8 cellular contexts compared by ENCODE assay signal in genomic region chr12:14768823-14769405, GRCh38. TPM values are rescaled to one million over a fixed set of nuclear protein-coding genes. Genes with fewer than 3 reads are reported as not detected.
A peak's percentile ranks its signal among the peaks of the same experiment; 100 is the strongest.
DNase-seq lines count a peak whose midpoint lies in the region; ATAC-seq, FAIRE-seq and TF ChIP-seq lines count a peak whose summit lies in the region.

No MANE protein-coding gene starts in this region.

- H3K36me3 ChIP-seq in endothelial cell of umbilical vein (ENCODE audit: control insufficient read depth in 2 of 2, extremely low read depth in 1 of 2, insufficient read depth in 2 of 2, low read length in 2 of 2), result no peaks in the 10 kb centered on the region

- DNase-seq in GM19239 (ENCODE audit: insufficient read length, low spot score) (no peak), endothelial cell of umbilical vein (ENCODE audit: low read depth, low spot score) (no peak), osteocyte (ENCODE audit: extremely low spot score, unreplicated experiment) (no peak), NCI-H2029 (lab: John Stamatoyannopoulos, UW) (no peak), sciatic nerve (ENCODE audit: low spot score) (no peak)
- DNase-seq in activated CD4-positive, alpha-beta T cell treated with anti-CD3 and anti-CD28 coated beads for 48 hours, result peak; percentile 67

- H3K27me3 ChIP-seq in endothelial cell of umbilical vein (ENCODE audit: control insufficient read depth in 2 of 2, insufficient read depth in 2 of 2, low read length in 2 of 2), result no peaks in the 10 kb centered on the region

- H3K4me3 ChIP-seq in endothelial cell of umbilical vein (replicated peaks in 1 of 3; ENCODE audit: insufficient read depth in 1 of 3, low read depth in 1 of 3, low read length in 3 of 3), result peak overlapping the region in 2 of 3 experiments; percentile 70 to 82

- intact Hi-C loops in endothelial cell of umbilical vein (cut with micrococcal nuclease) (no loop called here), sciatic nerve (cut with DNase I) (no loop called here)

- H3K4me3 Mint-ChIP-seq in osteocyte (ENCODE audit: unreplicated experiment), result peak overlapping the region; percentile 97

- dilution Hi-C loops in endothelial cell of umbilical vein (cut with MboI; ENCODE audit: extremely low pct_ligation_motif_present, low sequenced_read_pairs), result no loop called here

- peaks cover 15% of the 10 kb centered on the region for H3K36me3 Mint-ChIP-seq in osteocyte (ENCODE audit: unreplicated experiment)

- TF ChIP-seq POLR2A in endothelial cell of umbilical vein (IDR thresholded peaks at IDR 0.05; ENCODE audit: low read depth, low read length), result no peak

- CTCF ChIA-PET in endothelial cell of umbilical vein (lab: Charles Lee), result interaction anchor here (1.0 to 3.3 kb wide), 8 partner anchors 13 to 531 kb away, joined by 3 to 22 read pairs (median 10); partner anchors contain the start of genes ART4, C12orf60, RERG and WBP11

- no peaks in the 10 kb centered on the region for H3K9me3 ChIP-seq in endothelial cell of umbilical vein (replicated peaks; ENCODE audit: control insufficient read depth, insufficient read depth, low read length)

- POLR2A ChIA-PET in endothelial cell of umbilical vein (lab: Charles Lee), result interaction anchor here (1.5 kb wide), 1 partner anchor 36 kb away, joined by 3 read pairs; no protein-coding TSS in a partner anchor

- H3K4me1 Mint-ChIP-seq in osteocyte (ENCODE audit: unreplicated experiment), result peaks cover 37% of the 10 kb centered on the region

- peak overlapping the region; percentile 52 for H2AFZ ChIP-seq in endothelial cell of umbilical vein (ENCODE audit: low read depth, low read length)

- H3K4me1 ChIP-seq in endothelial cell of umbilical vein (ENCODE audit: control insufficient read depth, extremely low read depth, insufficient read depth, low read length), result peaks cover 7% of the 10 kb centered on the region

- H3K79me2 ChIP-seq in endothelial cell of umbilical vein (ENCODE audit: control insufficient read depth, insufficient read depth, low read length), result no peaks in the 10 kb centered on the region

- no peaks in the 10 kb centered on the region for H3K27me3 Mint-ChIP-seq in osteocyte (ENCODE audit: unreplicated experiment)

- TF ChIP-seq CTCF in endothelial cell of umbilical vein (IDR thresholded peaks at IDR 0.05; ENCODE audit: extremely low read depth in 1 of 2, insufficient read depth in 1 of 2, low read depth in 1 of 2, low read length in 2 of 2) (no peak), osteocyte (IDR thresholded peaks at IDR 0.05) (no peak)

- ATAC-seq in HG02840 (IDR thresholded peaks at IDR 0.05; ENCODE audit: low FRiP score, unreplicated experiment) (no peak), sciatic nerve (no peak), HG03025 (IDR thresholded peaks at IDR 0.05; ENCODE audit: low FRiP score, unreplicated experiment) (no peak)

- peak overlapping the region; percentile 99 for H3K27ac Mint-ChIP-seq in osteocyte (ENCODE audit: unreplicated experiment)

- FAIRE-seq in GM19239 (lab: Jason Lieb, UNC), result peak; percentile 82
- no peak for FAIRE-seq in endothelial cell of umbilical vein (lab: Jason Lieb, UNC)

- H3K4me2 ChIP-seq in endothelial cell of umbilical vein (ENCODE audit: insufficient read depth, low read length), result peak overlapping the region; percentile 59

- H3K9me3 Mint-ChIP-seq in osteocyte (ENCODE audit: unreplicated experiment), result peaks cover 7% of the 10 kb centered on the region

- H3K27ac ChIP-seq in endothelial cell of umbilical vein (ENCODE audit: insufficient read depth, low read depth, low read length), result no peak overlapping the region

- no peaks in the 10 kb centered on the region for H4K20me1 ChIP-seq in endothelial cell of umbilical vein (replicated peaks; ENCODE audit: control insufficient read depth, extremely low read depth, insufficient read depth, low read length)

- H3K9ac ChIP-seq in endothelial cell of umbilical vein (replicated peaks; ENCODE audit: extremely low read depth, insufficient read depth, low read length), result no peak overlapping the region

- no TSS peak for BruUV-seq in endothelial cell of umbilical vein (replicated peaks; lab: Mats Ljungman, UMichigan)

- H3K9me1 ChIP-seq in endothelial cell of umbilical vein (replicated peaks; ENCODE audit: control insufficient read depth, extremely low read depth, insufficient read depth, low read length), result no peaks in the 10 kb centered on the region

TF ChIP-seq in endothelial cell of umbilical vein, 7 proteins besides CTCF, POLR2A, EP300 and RAD21:
- TF ChIP-seq EZH2 (IDR thresholded peaks at IDR 0.05; ENCODE audit: borderline replicate concordance, low read depth, low read length, severe bottlenecking) (no peak), MYC (IDR thresholded peaks at IDR 0.05; ENCODE audit: low read depth, low read length) (no peak), FOS (IDR thresholded peaks at IDR 0.05; ENCODE audit: borderline replicate concordance, insufficient read depth, low read length) (no peak), GATA2 (IDR thresholded peaks at IDR 0.05; ENCODE audit: insufficient read depth, insufficient read length, low read depth, low read length) (no peak), POLR2AphosphoS5 (IDR thresholded peaks at IDR 0.05; ENCODE audit: insufficient read depth, low read depth, low read length) (no peak), JUN (IDR thresholded peaks at IDR 0.05; ENCODE audit: borderline replicate concordance, insufficient read depth, insufficient read length, low read depth) (no peak)
- TF ChIP-seq, protein P1, sequence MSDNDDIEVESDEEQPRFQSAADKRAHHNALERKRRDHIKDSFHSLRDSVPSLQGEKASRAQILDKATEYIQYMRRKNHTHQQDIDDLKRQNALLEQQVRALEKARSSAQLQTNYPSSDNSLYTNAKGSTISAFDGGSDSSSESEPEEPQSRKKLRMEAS (IDR thresholded peaks at IDR 0.05; ENCODE audit: insufficient read depth, insufficient read length), result no peak

RNA-seq across cellular contexts. Expression of gene WBP11, which starts 34.4 kb away (rescaled TPM):
- 70.5 and 77.1 TPM in 2 replicates for total RNA-seq in endothelial cell of umbilical vein
- polyA plus RNA-seq in endothelial cell of umbilical vein, result 10.6 and 11.4 TPM in 2 replicates
- 16.2 and 18.0 TPM in 2 replicates for polyA plus RNA-seq in endothelial cell of umbilical vein (2011; cell fraction: cytosol; rRNA removed)
- polyA plus RNA-seq in endothelial cell of umbilical vein (2011; cell fraction: nucleus; rRNA removed), result 15.8 and 20.5 TPM in 2 replicates
- 37.7 and 52.5 TPM in 2 replicates for polyA plus RNA-seq in endothelial cell of umbilical vein (2012)
- polyA minus RNA-seq in endothelial cell of umbilical vein, result 12.4 and 15.2 TPM in 2 replicates
- polyA minus RNA-seq in endothelial cell of umbilical vein (2011; cell fraction: cytosol; rRNA and poly(A)+ RNA removed), result 13.0 TPM
- 15.1 and 27.6 TPM in 2 replicates for polyA minus RNA-seq in endothelial cell of umbilical vein (2011; cell fraction: nucleus; rRNA and poly(A)+ RNA removed)
- 62.4 and 64.3 TPM in 2 replicates for total RNA-seq in osteocyte
- total RNA-seq in sciatic nerve, result 63.8 TPM

RNA-seq across cellular contexts. Expression of gene C12orf60, which starts 34.6 kb away (rescaled TPM):
- 1.1 and 1.3 TPM in 2 replicates for total RNA-seq in endothelial cell of umbilical vein
- polyA plus RNA-seq in endothelial cell of umbilical vein, result 0.52 and 0.57 TPM in 2 replicates
- 0.87 and 1.1 TPM in 2 replicates for polyA plus RNA-seq in endothelial cell of umbilical vein (2011; cell fraction: cytosol; rRNA removed)
- polyA plus RNA-seq in endothelial cell of umbilical vein (2011; cell fraction: nucleus; rRNA removed), result 0.81 and 1.2 TPM in 2 replicates
- polyA plus RNA-seq in endothelial cell of umbilical vein (2012), result 2.5 and 2.8 TPM in 2 replicates
- 0.19 and 3.8 TPM in 2 replicates for polyA minus RNA-seq in endothelial cell of umbilical vein
- polyA minus RNA-seq in endothelial cell of umbilical vein (2011; cell fraction: cytosol; rRNA and poly(A)+ RNA removed), result not detected
- polyA minus RNA-seq in endothelial cell of umbilical vein (2011; cell fraction: nucleus; rRNA and poly(A)+ RNA removed), result 0.67 and 1.3 TPM in 2 replicates
- 0.84 and 1.2 TPM in 2 replicates for total RNA-seq in osteocyte
- total RNA-seq in sciatic nerve, result 2.3 TPM

RNA-seq across cellular contexts. Expression of gene SMCO3, which starts 45.1 kb away (rescaled TPM):
- total RNA-seq in endothelial cell of umbilical vein, result 0.25 and 0.35 TPM in 2 replicates
- polyA plus RNA-seq in endothelial cell of umbilical vein, result 0.33 and 0.37 TPM in 2 replicates
- polyA plus RNA-seq in endothelial cell of umbilical vein (2011; cell fraction: cytosol; rRNA removed), result 0.25 and 0.28 TPM in 2 replicates
- 1.8 and 2.2 TPM in 2 replicates for polyA plus RNA-seq in endothelial cell of umbilical vein (2011; cell fraction: nucleus; rRNA removed)
- 0.29 and 0.74 TPM in 2 replicates for polyA plus RNA-seq in endothelial cell of umbilical vein (2012)
- polyA minus RNA-seq in endothelial cell of umbilical vein, result 1.00 and 1.9 TPM in 2 replicates
- not detected for polyA minus RNA-seq in endothelial cell of umbilical vein (2011; cell fraction: cytosol; rRNA and poly(A)+ RNA removed)
- polyA minus RNA-seq in endothelial cell of umbilical vein (2011; cell fraction: nucleus; rRNA and poly(A)+ RNA removed), result 1.5 and 1.8 TPM in 2 replicates
- total RNA-seq in osteocyte, result not detected in 2 replicates
- total RNA-seq in sciatic nerve, result 21.0 TPM

Comparison
In these comparisons a context has a peak if more than half of its experiments do, and no peak if none do; other contexts are left out.
1. RNA of gene SMCO3, which starts 45.1 kb away (total RNA-seq): 21.0 TPM in sciatic nerve (single experiment); 0.25 to 0.35 TPM in endothelial cell of umbilical vein and not detected in osteocyte; every median in the first group is over 10 times any median in the second.